Comparison of ENCODE assay signal across 24 cellular contexts in the genomic region with DNA sequence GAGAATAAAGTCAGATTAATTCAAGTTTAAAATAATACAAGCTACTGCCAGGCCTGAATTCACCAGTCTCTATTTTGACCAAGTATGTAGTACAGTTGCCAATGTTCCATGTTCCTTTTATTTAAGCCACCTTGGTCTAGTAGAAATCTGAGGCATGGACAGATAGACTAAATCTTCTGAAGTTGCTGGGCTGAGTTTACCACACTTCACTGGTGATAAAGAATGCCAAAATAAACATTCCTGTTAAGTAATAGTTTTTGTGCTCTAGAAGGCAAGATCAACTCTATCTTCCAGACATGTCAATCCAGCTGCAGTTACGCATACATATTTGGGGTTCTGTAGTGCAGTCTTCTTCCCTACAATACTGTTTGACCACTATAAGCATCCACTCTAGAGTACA.
"Had no signal": no experiment of that assay in that cellular context is flagged by ENCODE, and none has a peak within 500 bp of the region (broad histone marks: within the 10 kb centered on the region; RNA-seq: fewer than 3 reads in every experiment).

No MANE protein-coding gene starts in this region.

- DNase-seq: activated CD4-positive, alpha-beta T cell treated with anti-CD3 and anti-CD28 coated beads for 36 hours; activated CD4-positive, CD25-positive, alpha-beta regulatory T cell; activated CD8-positive, alpha-beta memory T cell treated with anti-CD3 and anti-CD28 coated beads, Interleukin-2, amount 10 ng/mL, durations not matched to agents 7 days and 5 days; activated CD8-positive, alpha-beta T cell treated with anti-CD3 and anti-CD28 coated beads, Interleukin-2, amount 10 ng/mL, durations not matched to agents 7 days and 5 days; activated naive CD4-positive, alpha-beta T cell treated with Interleukin-2 at 50 U/mL for 16 hours; activated T-cell treated with anti-CD3 and anti-CD28 coated beads, Interleukin-2, amount 50 U/mL, for 72 hours; anterior cingulate cortex; dermis blood vessel endothelial cell; effector CD4-positive, alpha-beta T cell; head of caudate nucleus; hippocampal formation; kidney; left ventricle myocardium superior; right lobe of liver; small intestine; stimulated activated CD4-positive, alpha-beta T cell treated with anti-CD3 and anti-CD28 coated beads, Interleukin-4, amount 100 ng/mL, for 4 hours; stimulated activated CD8-positive, alpha-beta memory T cell treated with anti-CD3 and anti-CD28 coated beads, Interleukin-4, amount 100 ng/mL, for 48 hours; stimulated activated naive CD8-positive, alpha-beta T cell treated with anti-CD3 and anti-CD28 coated beads, Interleukin-15, amount 100 ng/mL, for 72 hours; substantia nigra; tibial artery; upper lobe of right lung had no signal

- H3K36me3 ChIP-seq: esophagus muscularis mucosa, gastroesophageal sphincter, right lobe of liver, tibial artery, upper lobe of right lung had no signal

- H3K27ac ChIP-seq: esophagus muscularis mucosa, gastroesophageal sphincter, right lobe of liver, tibial artery, upper lobe of right lung had no signal

- H3K27me3 ChIP-seq: esophagus muscularis mucosa, gastroesophageal sphincter, right lobe of liver, tibial artery, upper lobe of right lung had no signal

- ATAC-seq: activated CD4-positive, alpha-beta T cell treated with anti-CD3 and anti-CD28 coated beads for 36 hours; activated CD8-positive, alpha-beta memory T cell treated with anti-CD3 and anti-CD28 coated beads, Interleukin-2, amount 10 ng/mL, durations not matched to agents 7 days and 5 days; activated CD8-positive, alpha-beta T cell treated with anti-CD3 and anti-CD28 coated beads, Interleukin-2, amount 10 ng/mL, durations not matched to agents 7 days and 5 days; activated T-cell treated with anti-CD3 and anti-CD28 coated beads, Interleukin-2, amount 50 U/mL, for 72 hours; gastroesophageal sphincter; left ventricle myocardium superior; right lobe of liver; stimulated activated memory B cell treated with anti-CD40 and anti-IgM and Interleukin-4, amounts not matched to agents 10 μg/mL and 1 μg/mL and 100 μg/mL, for 72 hours; stimulated activated naive CD8-positive, alpha-beta T cell treated with anti-CD3 and anti-CD28 coated beads, Interleukin-15, amount 100 ng/mL, for 72 hours; upper lobe of right lung had no signal

- H3K4me1 ChIP-seq: esophagus muscularis mucosa, gastroesophageal sphincter, right lobe of liver, tibial artery, upper lobe of right lung had no signal

- H3K4me3 ChIP-seq: esophagus muscularis mucosa, gastroesophageal sphincter, right lobe of liver, tibial artery, upper lobe of right lung had no signal

- H3K9me3 ChIP-seq: esophagus muscularis mucosa, gastroesophageal sphincter, right lobe of liver, tibial artery, upper lobe of right lung had no signal
